In genomic region chr10:33229944-33230267, GRCh38 we compare ENCODE assay signal across 1 cellular context.
TF ChIP-seq lines count a peak whose summit lies in the region.

No MANE protein-coding gene starts in this region.

TF ChIP-seq in SK-N-SH treated with all-trans-retinoic acid at 6 μM for 48 hours, 23 proteins besides CTCF, POLR2A, EP300 and RAD21 (continued from another document):
- TF ChIP-seq, protein P1, sequence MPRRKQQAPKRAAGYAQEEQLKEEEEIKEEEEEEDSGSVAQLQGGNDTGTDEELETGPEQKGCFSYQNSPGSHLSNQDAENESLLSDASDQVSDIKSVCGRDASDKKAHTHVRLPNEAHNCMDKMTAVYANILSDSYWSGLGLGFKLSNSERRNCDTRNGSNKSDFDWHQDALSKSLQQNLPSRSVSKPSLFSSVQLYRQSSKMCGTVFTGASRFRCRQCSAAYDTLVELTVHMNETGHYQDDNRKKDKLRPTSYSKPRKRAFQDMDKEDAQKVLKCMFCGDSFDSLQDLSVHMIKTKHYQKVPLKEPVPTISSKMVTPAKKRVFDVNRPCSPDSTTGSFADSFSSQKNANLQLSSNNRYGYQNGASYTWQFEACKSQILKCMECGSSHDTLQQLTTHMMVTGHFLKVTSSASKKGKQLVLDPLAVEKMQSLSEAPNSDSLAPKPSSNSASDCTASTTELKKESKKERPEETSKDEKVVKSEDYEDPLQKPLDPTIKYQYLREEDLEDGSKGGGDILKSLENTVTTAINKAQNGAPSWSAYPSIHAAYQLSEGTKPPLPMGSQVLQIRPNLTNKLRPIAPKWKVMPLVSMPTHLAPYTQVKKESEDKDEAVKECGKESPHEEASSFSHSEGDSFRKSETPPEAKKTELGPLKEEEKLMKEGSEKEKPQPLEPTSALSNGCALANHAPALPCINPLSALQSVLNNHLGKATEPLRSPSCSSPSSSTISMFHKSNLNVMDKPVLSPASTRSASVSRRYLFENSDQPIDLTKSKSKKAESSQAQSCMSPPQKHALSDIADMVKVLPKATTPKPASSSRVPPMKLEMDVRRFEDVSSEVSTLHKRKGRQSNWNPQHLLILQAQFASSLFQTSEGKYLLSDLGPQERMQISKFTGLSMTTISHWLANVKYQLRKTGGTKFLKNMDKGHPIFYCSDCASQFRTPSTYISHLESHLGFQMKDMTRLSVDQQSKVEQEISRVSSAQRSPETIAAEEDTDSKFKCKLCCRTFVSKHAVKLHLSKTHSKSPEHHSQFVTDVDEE (CRISPR knock-in tag; IDR thresholded peaks at IDR 0.05), result no peak
- no peak for TF ChIP-seq ZC3H10 (CRISPR knock-in tag; IDR thresholded peaks at IDR 0.05)
- TF ChIP-seq PPARA (CRISPR knock-in tag; IDR thresholded peaks at IDR 0.05; ENCODE audit: borderline replicate concordance), result no peak
- no peak for TF ChIP-seq TOX (CRISPR knock-in tag; IDR thresholded peaks at IDR 0.05; ENCODE audit: borderline replicate concordance)
- TF ChIP-seq ZNF70 (CRISPR knock-in tag; IDR thresholded peaks at IDR 0.05), result no peak
- no peak for TF ChIP-seq CREB5 (CRISPR knock-in tag; IDR thresholded peaks at IDR 0.05; ENCODE audit: low read depth)
- TF ChIP-seq SNAI2 (CRISPR knock-in tag; IDR thresholded peaks at IDR 0.05), result no peak
- no peak for TF ChIP-seq CSDC2 (CRISPR knock-in tag; IDR thresholded peaks at IDR 0.05)
- TF ChIP-seq, protein P2, sequence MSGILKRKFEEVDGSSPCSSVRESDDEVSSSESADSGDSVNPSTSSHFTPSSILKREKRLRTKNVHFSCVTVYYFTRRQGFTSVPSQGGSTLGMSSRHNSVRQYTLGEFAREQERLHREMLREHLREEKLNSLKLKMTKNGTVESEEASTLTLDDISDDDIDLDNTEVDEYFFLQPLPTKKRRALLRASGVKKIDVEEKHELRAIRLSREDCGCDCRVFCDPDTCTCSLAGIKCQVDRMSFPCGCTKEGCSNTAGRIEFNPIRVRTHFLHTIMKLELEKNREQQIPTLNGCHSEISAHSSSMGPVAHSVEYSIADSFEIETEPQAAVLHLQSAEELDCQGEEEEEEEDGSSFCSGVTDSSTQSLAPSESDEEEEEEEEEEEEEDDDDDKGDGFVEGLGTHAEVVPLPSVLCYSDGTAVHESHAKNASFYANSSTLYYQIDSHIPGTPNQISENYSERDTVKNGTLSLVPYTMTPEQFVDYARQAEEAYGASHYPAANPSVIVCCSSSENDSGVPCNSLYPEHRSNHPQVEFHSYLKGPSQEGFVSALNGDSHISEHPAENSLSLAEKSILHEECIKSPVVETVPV (CRISPR knock-in tag; IDR thresholded peaks at IDR 0.05), result no peak
- no peak for TF ChIP-seq PATZ1 (CRISPR knock-in tag; IDR thresholded peaks at IDR 0.05; ENCODE audit: borderline replicate concordance)
- no peak for TF ChIP-seq ZNF565 (CRISPR knock-in tag; conservative IDR thresholded peaks at IDR 0.05; ENCODE audit: low read depth)
- no peak for TF ChIP-seq TCF4 (CRISPR knock-in tag; IDR thresholded peaks at IDR 0.05; ENCODE audit: borderline replicate concordance)
- no peak for TF ChIP-seq OSR1 (CRISPR knock-in tag; IDR thresholded peaks at IDR 0.05)
- no peak for TF ChIP-seq ZFP3 (CRISPR knock-in tag; IDR thresholded peaks at IDR 0.05)
- no peak for TF ChIP-seq ZNF8 (CRISPR knock-in tag; IDR thresholded peaks at IDR 0.05)
